ENCODE assay signal across 23 cellular contexts in the genomic region with DNA sequence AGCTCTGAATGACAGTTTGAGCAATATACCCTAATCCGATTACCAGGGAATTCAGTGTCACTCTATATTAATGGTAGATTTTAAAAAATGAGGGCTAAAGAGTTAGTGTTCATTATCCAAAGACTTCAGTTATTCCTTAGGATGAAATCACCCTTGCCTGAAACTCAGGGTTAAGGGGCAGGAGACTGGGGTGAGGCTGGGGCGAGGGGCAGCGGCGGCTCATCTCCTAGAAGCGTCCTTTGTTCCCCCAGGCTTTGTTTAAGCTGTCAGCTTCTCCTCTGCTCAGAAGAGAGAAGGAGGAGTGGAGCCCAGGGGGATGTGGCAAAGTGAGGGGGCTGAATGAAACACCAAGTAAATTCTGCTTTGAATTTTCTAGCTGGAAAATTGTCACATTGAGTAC.
"Had no signal": no experiment of that assay in that cellular context is flagged by ENCODE, and none has a peak within 500 bp of the region (broad histone marks: within the 10 kb centered on the region; RNA-seq: fewer than 3 reads in every experiment).

No MANE protein-coding gene starts in this region.

- H3K36me3 ChIP-seq: brain microvascular endothelial cell had no signal

- H3K27ac ChIP-seq: brain microvascular endothelial cell, KMS-11, SK-N-MC, VCaP had no signal

- DNase-seq: activated CD4-positive, alpha-beta memory T cell treated with anti-CD3 and anti-CD28 coated beads for 36 hours; activated CD4-positive, alpha-beta T cell treated with anti-CD3 and anti-CD28 coated beads for 48 hours; activated CD8-positive, alpha-beta memory T cell treated with anti-CD3 and anti-CD28 coated beads for 24 hours; activated effector memory CD4-positive, alpha-beta T cell treated with anti-CD3 and anti-CD28 coated beads, Interleukin-2, amount 50 U/mL, for 16 hours; activated naive CD4-positive, alpha-beta T cell treated with anti-CD3 and anti-CD28 coated beads for 36 hours; activated T-cell treated with anti-CD3 and anti-CD28 coated beads, Interleukin-2, amount 50 U/mL, for 4 hours; brain microvascular endothelial cell; cerebellar nuclear complex; NCI-H1092; NCI-H1417; NCI-H1930; NCI-H2171; NCI-H2227 treated with DMSO at 0.1 percent for 48 hours; NCI-H446 treated with DMSO at 0.1 percent for 48 hours; NCI-H526; NCI-H774; NK-92 treated with Interleukin-12 subunit alpha and Interleukin-12 subunit beta, amount 100 ng/mL, for 24 hours; OCI-M1; RPMI8226; T-helper 1 cell had no signal

- H3K4me3 ChIP-seq: SK-N-MC had no signal

- H3K27me3 ChIP-seq: brain microvascular endothelial cell had no signal
